ENCODE assay signal across 26 cellular contexts in the genomic region with DNA sequence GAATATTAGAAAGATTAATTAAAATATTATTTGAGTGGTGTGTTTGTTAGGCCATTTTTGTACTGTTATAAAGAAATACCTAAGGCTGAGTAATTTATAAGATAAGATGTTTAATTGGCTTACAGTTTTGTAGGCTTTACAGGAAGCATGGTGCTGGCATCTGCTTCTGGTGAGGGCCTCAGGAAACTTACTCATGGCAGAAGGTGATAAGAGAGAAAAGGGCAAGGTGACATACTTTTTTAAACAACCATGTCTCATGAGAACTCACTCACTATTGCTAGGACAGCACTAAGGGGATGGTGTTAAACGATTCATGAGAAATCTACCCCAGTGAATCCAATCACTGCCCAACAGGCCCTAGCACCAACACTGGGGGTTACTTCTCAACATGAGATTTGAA. TPM values are rescaled to one million over a fixed set of nuclear protein-coding genes. Genes with fewer than 3 reads are reported as not detected.
A peak's percentile ranks its signal among the peaks of the same experiment; 100 is the strongest.
DNase-seq lines count a peak whose midpoint lies in the region; ATAC-seq and TF ChIP-seq lines count a peak whose summit lies in the region.
"Had no signal": no experiment of that assay in that cellular context is flagged by ENCODE, and none has a peak within 500 bp of the region (broad histone marks: within the 10 kb centered on the region; RNA-seq: fewer than 3 reads in every experiment).

No MANE protein-coding gene starts in this region.

- no peak overlapping the region for H3K4me3 Mint-ChIP-seq in type B pancreatic cell
- H3K4me3 Mint-ChIP-seq: B cell; CD4-positive, CD25-positive, alpha-beta regulatory T cell; GM23338 had no signal

- no peaks in the 10 kb centered on the region for H3K36me3 Mint-ChIP-seq in type B pancreatic cell
- H3K36me3 Mint-ChIP-seq: CD4-positive, CD25-positive, alpha-beta regulatory T cell had no signal

- TF ChIP-seq CTCF in epithelial cell of esophagus (IDR thresholded peaks at IDR 0.05; ENCODE audit: insufficient read depth, low read depth, low read length, missing control alignments) (no peak), type B pancreatic cell (conservative IDR thresholded peaks at IDR 0.05) (no peak)

- DNase-seq in A172 (ENCODE audit: low spot score) (peak; percentile 46), NCI-H226 (peak; percentile 47), amniotic epithelial cell (ENCODE audit: low read depth) (peak; percentile 58), epithelial cell of esophagus (ENCODE audit: low read depth) (peak; percentile 6), type B pancreatic cell (ENCODE audit: extremely low spot score, unreplicated experiment) (no peak), DMS153 treated with DMSO at 0.1 percent for 48 hours (lab: John Stamatoyannopoulos, UW; ENCODE audit: unreplicated experiment) (no peak)
- DNase-seq: 8988T; Caco-2; CD4-positive, CD25-positive, alpha-beta regulatory T cell; DMS153; EL; NCI-H1417; NCI-H187 treated with DMSO at 0.1 percent for 48 hours; NCI-H446 treated with DMSO at 0.1 percent for 48 hours; NCI-H69; NK-92 treated with Interleukin-12 subunit alpha and Interleukin-12 subunit beta, amount 100 ng/mL, for 24 hours; SHP77 had no signal

- ATAC-seq in HG02610 (IDR thresholded peaks at IDR 0.05; ENCODE audit: unreplicated experiment): no peak
- ATAC-seq in GM21717 (IDR thresholded peaks at IDR 0.05; ENCODE audit: unreplicated experiment): no peak
- ATAC-seq: GM12878, GM23338, HCT116, HepG2 had no signal

- H3K27ac Mint-ChIP-seq in type B pancreatic cell: no peak overlapping the region
- H3K27ac Mint-ChIP-seq: B cell; CD4-positive, CD25-positive, alpha-beta regulatory T cell; GM23338 had no signal

- no peaks in the 10 kb centered on the region for H3K27me3 Mint-ChIP-seq in type B pancreatic cell
- H3K27me3 Mint-ChIP-seq: B cell had no signal

- no peak overlapping the region for H3K4me3 ChIP-seq in epithelial cell of esophagus (ENCODE audit: low read length)
- H3K4me3 ChIP-seq: GM12878, GM23338, SK-N-MC had no signal

- no peaks in the 10 kb centered on the region for H3K9me3 Mint-ChIP-seq in type B pancreatic cell
- H3K9me3 Mint-ChIP-seq: GM23338 had no signal

- no peaks in the 10 kb centered on the region for H3K4me1 Mint-ChIP-seq in type B pancreatic cell (ENCODE audit: unreplicated experiment)
- H3K4me1 Mint-ChIP-seq: B cell; CD4-positive, CD25-positive, alpha-beta regulatory T cell; GM23338 had no signal

RNA-seq across cellular contexts. Expression of gene RGS21, which starts 56.7 kb away (rescaled TPM):
- not detected in 2 replicates for total RNA-seq in A172 (2014; rRNA removed; shearing (Covaris generic))
- total RNA-seq in type B pancreatic cell (ENCODE audit: low replicate concordance): not detected in 2 replicates
- total RNA-seq: B cell; Caco-2; CD4-positive, CD25-positive, alpha-beta regulatory T cell; GM12878; GM23338; HepG2; RPMI7951 had no signal

Comparison
In these comparisons a context has a peak if more than half of its experiments do, and no peak if none do; other contexts are left out.
1. DNase-seq: peak in A172 (single experiment), NCI-H226 (single experiment), amniotic epithelial cell (single experiment) and epithelial cell of esophagus (single experiment); none in type B pancreatic cell (single experiment) and DMS153 treated with DMSO at 0.1 percent for 48 hours (single experiment).